Comparison of ENCODE assay signal across 2 cellular contexts in genomic region chr12:54138219-54138618, GRCh38.
TF ChIP-seq lines count a peak whose summit lies in the region.

No MANE protein-coding gene starts in this region.

TF ChIP-seq in GM23338, 12 proteins besides CTCF, POLR2A, EP300 and RAD21 (continued from another document):
- TF ChIP-seq REST (IDR thresholded peaks at IDR 0.05; ENCODE audit: unreplicated experiment): no peak

TF ChIP-seq in SK-N-SH treated with all-trans-retinoic acid at 6 μM for 48 hours, 23 proteins besides CTCF, POLR2A, EP300 and RAD21 (continued from another document):
- TF ChIP-seq TSHZ2 (CRISPR knock-in tag; IDR thresholded peaks at IDR 0.05) (no peak), TCF4 (CRISPR knock-in tag; IDR thresholded peaks at IDR 0.05; ENCODE audit: borderline replicate concordance) (no peak), ARNTL (CRISPR knock-in tag; IDR thresholded peaks at IDR 0.05; ENCODE audit: borderline replicate concordance, low read depth) (no peak), ZNF70 (CRISPR knock-in tag; IDR thresholded peaks at IDR 0.05) (no peak), RARB (CRISPR knock-in tag; IDR thresholded peaks at IDR 0.05) (no peak), ESRRG (CRISPR knock-in tag; IDR thresholded peaks at IDR 0.05) (no peak), ZNF8 (CRISPR knock-in tag; IDR thresholded peaks at IDR 0.05) (no peak), GLIS3 (CRISPR knock-in tag; IDR thresholded peaks at IDR 0.05) (no peak), ZNF565 (CRISPR knock-in tag; conservative IDR thresholded peaks at IDR 0.05; ENCODE audit: low read depth) (no peak), BACH2 (CRISPR knock-in tag; IDR thresholded peaks at IDR 0.05; ENCODE audit: borderline replicate concordance) (no peak), SNAI2 (CRISPR knock-in tag; IDR thresholded peaks at IDR 0.05) (no peak), CSRNP3 (CRISPR knock-in tag; IDR thresholded peaks at IDR 0.05) (no peak), OSR1 (CRISPR knock-in tag; IDR thresholded peaks at IDR 0.05) (no peak)
